Comparison of ENCODE assay signal across 16 cellular contexts in the genomic region with DNA sequence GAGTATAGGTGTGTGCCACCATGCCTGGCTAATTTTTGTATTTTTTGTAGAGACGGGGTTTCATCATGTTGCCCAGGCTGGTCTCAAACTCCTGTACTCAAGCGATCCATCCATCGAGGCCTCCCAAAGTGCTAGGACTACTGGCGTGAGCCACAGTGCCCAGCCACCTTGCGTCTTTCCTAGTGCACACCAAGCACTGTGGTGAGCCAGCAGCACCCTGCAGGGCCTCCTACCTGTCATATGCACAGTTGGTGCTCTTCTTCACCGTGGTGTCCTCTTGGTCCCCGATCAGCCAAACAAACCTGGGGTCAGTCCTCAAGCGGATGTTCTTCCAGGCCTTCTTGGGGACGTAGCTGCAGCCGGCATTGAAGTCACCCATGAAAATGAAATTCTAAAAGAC. TPM values are rescaled to one million over a fixed set of nuclear protein-coding genes. Genes with fewer than 3 reads are reported as not detected.
"Had no signal": no experiment of that assay in that cellular context is flagged by ENCODE, and none has a peak within 500 bp of the region (broad histone marks: within the 10 kb centered on the region; RNA-seq: fewer than 3 reads in every experiment).

No MANE protein-coding gene starts in this region.

- H3K27ac ChIP-seq: foreskin keratinocyte, pancreas had no signal

- ATAC-seq: left cardiac atrium; naive thymus-derived CD4-positive, alpha-beta T cell; pancreas; stimulated activated naive CD8-positive, alpha-beta T cell treated with anti-CD3 and anti-CD28 coated beads, Interleukin-15, amount 100 ng/mL, for 72 hours had no signal

- H3K9me3 ChIP-seq: pancreas had no signal

- DNase-seq: activated CD4-positive, alpha-beta memory T cell treated with anti-CD3 and anti-CD28 coated beads, Interleukin-2, amount 10 ng/mL, durations not matched to agents 7 days and 5 days; activated CD4-positive, alpha-beta T cell treated with anti-CD3 and anti-CD28 coated beads for 4 hours; activated T-cell treated with anti-CD3 and anti-CD28 coated beads, Interleukin-2, amount 50 U/mL, for 24 hours; amniotic stem cell; central memory CD4-positive, alpha-beta T cell; cortex of kidney; effector CD8-positive, alpha-beta T cell; foreskin keratinocyte; immature natural killer cell; left cardiac atrium; naive thymus-derived CD4-positive, alpha-beta T cell; pancreas; small intestine; stimulated activated naive CD8-positive, alpha-beta T cell treated with anti-CD3 and anti-CD28 coated beads, Interleukin-15, amount 100 ng/mL, for 72 hours; T-helper 2 cell had no signal

- H3K4me1 ChIP-seq: pancreas had no signal

- FAIRE-seq: pancreas, small intestine had no signal

- H3K27me3 ChIP-seq: foreskin keratinocyte, pancreas had no signal

- H3K36me3 ChIP-seq: pancreas had no signal

- H3K4me3 ChIP-seq: pancreas had no signal

RNA-seq across cellular contexts. Expression of gene DNASE1L3, which starts 13.2 kb away (rescaled TPM):
- total RNA-seq: activated CD4-positive, alpha-beta memory T cell treated with anti-CD3 and anti-CD28 coated beads, Interleukin-2, amount 10 ng/mL, durations not matched to agents 7 days and 5 days; foreskin keratinocyte; renal cortical epithelial cell had no signal
- polyA plus RNA-seq: foreskin keratinocyte; naive thymus-derived CD4-positive, alpha-beta T cell had no signal
